ENCODE assay signal across 25 cellular contexts in genomic region chr2:234606906-234607305, GRCh38.
DNase-seq lines count a peak whose midpoint lies in the region; ATAC-seq, FAIRE-seq and TF ChIP-seq lines count a peak whose summit lies in the region.
"Had no signal": no experiment of that assay in that cellular context is flagged by ENCODE, and none has a peak within 500 bp of the region (broad histone marks: within the 10 kb centered on the region; RNA-seq: fewer than 3 reads in every experiment).

No MANE protein-coding gene starts in this region.

- no peaks in the 10 kb centered on the region for H3K27me3 ChIP-seq in CD4-positive, alpha-beta memory T cell (ENCODE audit: insufficient read depth, low read length)

- no peak overlapping the region for H3K4me3 ChIP-seq in CD4-positive, alpha-beta memory T cell (ENCODE audit: low read length in 2 of 2)
- H3K4me3 ChIP-seq: lower lobe of right lung had no signal

- H3K36me3 ChIP-seq in CD4-positive, alpha-beta memory T cell (ENCODE audit: insufficient read depth, low read length), result no peaks in the 10 kb centered on the region
- H3K36me3 ChIP-seq: lower lobe of right lung had no signal

- peak; percentile 7 for DNase-seq in activated CD8-positive, alpha-beta memory T cell treated with anti-CD3 and anti-CD28 coated beads, Interleukin-2, amount 10 ng/mL, durations not matched to agents 7 days and 5 days
- no peak for DNase-seq in activated CD8-positive, alpha-beta memory T cell treated with anti-CD3 and anti-CD28 coated beads, Interleukin-2, amount 50 U/mL, for 48 hours
- DNase-seq in RCC 7860 (ENCODE audit: low spot score) (peak; percentile 63), glutamatergic neuron (peak; percentile 35), superior temporal gyrus (ENCODE audit: extremely low spot score) (no peak), NCI-H128 (lab: John Stamatoyannopoulos, UW; ENCODE audit: unreplicated experiment) (no peak), COLO668 (lab: John Stamatoyannopoulos, UW; ENCODE audit: unreplicated experiment) (no peak)
- no peak for DNase-seq in CD4-positive, alpha-beta memory T cell
- DNase-seq: 8988T; activated CD4-positive, CD25-positive, alpha-beta regulatory T cell treated with anti-CD3 and anti-CD28 coated beads, Interleukin-2, amount 50 U/mL, for 72 hours; activated CD8-positive, alpha-beta T cell treated with anti-CD3 and anti-CD28 coated beads for 36 hours; activated T-cell treated with anti-CD3 and anti-CD28 coated beads, Interleukin-2, amount 50 U/mL, for 1 hour; Caco-2; foreskin melanocyte; GOT3; lower lobe of right lung; NCI-H1105 treated with DMSO at 0.1 percent for 48 hours; NCI-H2107; NCI-H526 treated with DMSO at 0.1 percent for 48 hours; Right ventricle myocardium superior had no signal

- no peak for FAIRE-seq in RCC 7860 (lab: Jason Lieb, UNC)
- FAIRE-seq: endothelial cell of umbilical vein, HepG2, islet of Langerhans had no signal

- no peak overlapping the region for H3K27ac Mint-ChIP-seq in activated CD8-positive, alpha-beta memory T cell treated with anti-CD3 and anti-CD28 coated beads, Interleukin-2, amount 10 ng/mL, durations not matched to agents 7 days and 5 days
- H3K27ac Mint-ChIP-seq in glutamatergic neuron (ENCODE audit: unreplicated experiment), result peak overlapping the region; percentile 36
- no peak overlapping the region for H3K27ac Mint-ChIP-seq in CD4-positive, alpha-beta memory T cell
- H3K27ac Mint-ChIP-seq: activated CD8-positive, alpha-beta T cell treated with anti-CD3 and anti-CD28 coated beads for 36 hours; type B pancreatic cell had no signal

- no peak for ATAC-seq in activated CD8-positive, alpha-beta memory T cell treated with anti-CD3 and anti-CD28 coated beads, Interleukin-2, amount 10 ng/mL, durations not matched to agents 7 days and 5 days
- ATAC-seq: activated CD8-positive, alpha-beta T cell treated with anti-CD3 and anti-CD28 coated beads for 36 hours; HepG2; lower lobe of right lung had no signal

- CTCF ChIA-PET in activated CD8-positive, alpha-beta memory T cell treated with anti-CD3 and anti-CD28 coated beads, Interleukin-2, amount 10 ng/mL, durations not matched to agents 7 days and 5 days (lab: Charles Lee), result no interaction called here
- CTCF ChIA-PET in CD4-positive, alpha-beta memory T cell (lab: Charles Lee; ENCODE audit: partially characterized antibody), result no interaction called here

- peaks cover 5% of the 10 kb centered on the region for H3K27me3 Mint-ChIP-seq in activated CD8-positive, alpha-beta memory T cell treated with anti-CD3 and anti-CD28 coated beads, Interleukin-2, amount 10 ng/mL, durations not matched to agents 7 days and 5 days
- H3K27me3 Mint-ChIP-seq in glutamatergic neuron (ENCODE audit: unreplicated experiment), result peaks cover 14% of the 10 kb centered on the region
- H3K27me3 Mint-ChIP-seq in CD4-positive, alpha-beta memory T cell, result peaks cover 21 to 48% of the 10 kb centered on the region in 2 donors

- H3K4me1 ChIP-seq in CD4-positive, alpha-beta memory T cell (ENCODE audit: insufficient read depth, low read length), result no peaks in the 10 kb centered on the region
- H3K4me1 ChIP-seq: Caco-2, lower lobe of right lung had no signal

- intact Hi-C loops in CD4-positive, alpha-beta memory T cell (cut with micrococcal nuclease), result no loop called here

- POLR2A ChIA-PET in CD4-positive, alpha-beta memory T cell (lab: Charles Lee; ENCODE audit: partially characterized antibody), result no interaction called here

- H3K4me1 Mint-ChIP-seq in activated CD8-positive, alpha-beta memory T cell treated with anti-CD3 and anti-CD28 coated beads, Interleukin-2, amount 10 ng/mL, durations not matched to agents 7 days and 5 days, result no peaks in the 10 kb centered on the region
- H3K4me1 Mint-ChIP-seq in glutamatergic neuron (ENCODE audit: low read depth, unreplicated experiment), result peaks cover 4% of the 10 kb centered on the region
- H3K4me1 Mint-ChIP-seq in CD4-positive, alpha-beta memory T cell, result no peaks in the 10 kb centered on the region

- H3K4me3 Mint-ChIP-seq in activated CD8-positive, alpha-beta memory T cell treated with anti-CD3 and anti-CD28 coated beads, Interleukin-2, amount 10 ng/mL, durations not matched to agents 7 days and 5 days, result no peak overlapping the region
- no peak overlapping the region for H3K4me3 Mint-ChIP-seq in glutamatergic neuron (ENCODE audit: unreplicated experiment)
- H3K4me3 Mint-ChIP-seq in CD4-positive, alpha-beta memory T cell, result no peak overlapping the region
- H3K4me3 Mint-ChIP-seq: activated CD8-positive, alpha-beta T cell treated with anti-CD3 and anti-CD28 coated beads for 36 hours; type B pancreatic cell had no signal

- H3K9me3 Mint-ChIP-seq in activated CD8-positive, alpha-beta memory T cell treated with anti-CD3 and anti-CD28 coated beads, Interleukin-2, amount 10 ng/mL, durations not matched to agents 7 days and 5 days (ENCODE audit: low read depth), result no peaks in the 10 kb centered on the region
- peaks cover 5% of the 10 kb centered on the region for H3K9me3 Mint-ChIP-seq in glutamatergic neuron (ENCODE audit: unreplicated experiment)
- H3K9me3 Mint-ChIP-seq in CD4-positive, alpha-beta memory T cell, result peaks cover 0 to 4% (median 3%) of the 10 kb centered on the region in 8 donors
- H3K9me3 Mint-ChIP-seq: activated CD8-positive, alpha-beta T cell treated with anti-CD3 and anti-CD28 coated beads for 36 hours had no signal

- H3K9me3 ChIP-seq in CD4-positive, alpha-beta memory T cell (ENCODE audit: control insufficient read depth in 1 of 2, low read length in 2 of 2), result no peaks in the 10 kb centered on the region
- H3K9me3 ChIP-seq: Caco-2, lower lobe of right lung had no signal

- H3K27ac ChIP-seq in CD4-positive, alpha-beta memory T cell (ENCODE audit: low read depth, low read length), result no peak overlapping the region
- H3K27ac ChIP-seq: HL-60, lower lobe of right lung had no signal

- H3K36me3 Mint-ChIP-seq in activated CD8-positive, alpha-beta memory T cell treated with anti-CD3 and anti-CD28 coated beads, Interleukin-2, amount 10 ng/mL, durations not matched to agents 7 days and 5 days, result no peaks in the 10 kb centered on the region
- H3K36me3 Mint-ChIP-seq in glutamatergic neuron (ENCODE audit: unreplicated experiment), result peaks cover 16% of the 10 kb centered on the region
- no peaks in the 10 kb centered on the region for H3K36me3 Mint-ChIP-seq in CD4-positive, alpha-beta memory T cell
- H3K36me3 Mint-ChIP-seq: type B pancreatic cell had no signal

- no peak for TF ChIP-seq CTCF in glutamatergic neuron (IDR thresholded peaks at IDR 0.05; ENCODE audit: partially characterized antibody, unreplicated experiment)

Comparison
In these comparisons a context has a peak if more than half of its experiments do, and no peak if none do; other contexts are left out.
1. DNase-seq: peak in activated CD8-positive, alpha-beta memory T cell treated with anti-CD3 and anti-CD28 coated beads, Interleukin-2, amount 10 ng/mL, durations not matched to agents 7 days and 5 days (single experiment), RCC 7860 (single experiment) and glutamatergic neuron (single experiment); none in activated CD8-positive, alpha-beta memory T cell treated with anti-CD3 and anti-CD28 coated beads, Interleukin-2, amount 50 U/mL, for 48 hours (single experiment), superior temporal gyrus (single experiment), NCI-H128 (single experiment), CD4-positive, alpha-beta memory T cell (0 of 5) and COLO668 (single experiment).